In the genomic region with DNA sequence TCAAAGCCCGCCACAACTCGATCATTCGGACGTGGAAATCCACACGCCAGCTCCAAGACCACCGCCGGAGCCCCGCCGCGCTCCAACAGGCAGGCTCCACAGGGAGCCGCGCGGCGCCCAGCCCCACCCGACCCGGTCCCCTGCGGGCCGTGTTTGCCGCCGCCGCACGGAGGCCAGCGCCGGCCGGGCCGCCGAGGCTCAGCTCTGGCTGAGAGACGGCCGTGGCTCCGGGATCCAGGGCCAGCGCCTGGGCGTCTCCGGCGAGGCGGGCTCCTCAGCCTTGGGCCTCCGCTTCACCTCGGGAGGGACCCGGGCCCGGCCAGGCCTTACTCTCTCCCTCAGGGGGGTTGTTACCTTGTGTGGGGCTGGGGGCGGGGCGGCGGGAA, we compare ENCODE assay signal across 8 cellular contexts. TPM values are rescaled to one million over a fixed set of nuclear protein-coding genes. Genes with fewer than 3 reads are reported as not detected.
DNase-seq lines count a peak whose midpoint lies in the region; TF ChIP-seq lines count a peak whose summit lies in the region.

No MANE protein-coding gene starts in this region.

- no peak for TF ChIP-seq CTCF in NB4 (IDR thresholded peaks at IDR 0.05; ENCODE audit: low read depth, low read length)
- peak in 1 of 56 donors; percentile 4 for TF ChIP-seq CTCF in dorsolateral prefrontal cortex (IDR thresholded peaks at IDR 0.05 in 54 of 56, conservative IDR thresholded peaks at IDR 0.05 in 2 of 56; ENCODE audit: low read depth in 1 of 56, partially characterized antibody in 56 of 56)

- H3K4me3 ChIP-seq in HAP-1 (peak overlapping the region; percentile 70), NB4 (ENCODE audit: low read depth, low read length) (peak overlapping the region; percentile 97), dorsolateral prefrontal cortex (peak overlapping the region; percentile 68 to 98 (median 85)), mucosa of rectum (ENCODE audit: low read length in 2 of 2) (peak overlapping the region; percentile 75 to 92)

- H3K9me3 ChIP-seq in HAP-1 (no peaks in the 10 kb centered on the region), mucosa of rectum (ENCODE audit: control insufficient read depth in 2 of 2, low read length in 2 of 2) (no peaks in the 10 kb centered on the region)

- in situ Hi-C loops in HAP-1 (cut with MboI; ENCODE audit: low sequenced_read_pairs) = no loop called here

- DNase-seq in DMS 273 (lab: John Stamatoyannopoulos, UW; ENCODE audit: unreplicated experiment) = peak; percentile 58
- DNase-seq in DMS 273 treated with DMSO at 0.1 percent for 48 hours (lab: John Stamatoyannopoulos, UW) = no peak
- DNase-seq in HAP-1 (ENCODE audit: low spot score in 2 of 2) = no peak
- no peak for DNase-seq in NB4 (ENCODE audit: low read depth)
- DNase-seq in dorsolateral prefrontal cortex = no peak
- DNase-seq in dedifferentiated amniotic fluid mesenchymal stem cell (ENCODE audit: extremely low spot score) = no peak
- DNase-seq in SW480 (ENCODE audit: low spot score) = no peak

- peaks cover under 1% of the 10 kb centered on the region for H3K27me3 ChIP-seq in HAP-1 (ENCODE audit: low read depth)
- no peaks in the 10 kb centered on the region for H3K27me3 ChIP-seq in dorsolateral prefrontal cortex
- no peaks in the 10 kb centered on the region for H3K27me3 ChIP-seq in mucosa of rectum (ENCODE audit: control insufficient read depth in 2 of 2, insufficient read depth in 2 of 2, low read length in 2 of 2)

- intact Hi-C loops in dorsolateral prefrontal cortex (cut with DNase I) = loop anchor here (2.0 to 10.0 kb wide), 4 partner anchors 78 to 610 kb away; partner anchors contain the start of genes BBIP1 (in 1 of the 2) and SHOC2 (in 1 of the 2)

- H3K4me1 ChIP-seq in HAP-1 = peaks cover 22% of the 10 kb centered on the region
- H3K4me1 ChIP-seq in mucosa of rectum (ENCODE audit: control insufficient read depth in 2 of 2, insufficient read depth in 2 of 2, low read length in 2 of 2) = peaks cover 5 to 11% of the 10 kb centered on the region in 2 donors

- TF ChIP-seq POLR2A in NB4 (IDR thresholded peaks at IDR 0.05; ENCODE audit: extremely low read depth, insufficient read length) = no peak

- H3K27ac ChIP-seq in dorsolateral prefrontal cortex = peak overlapping the region; percentile 18 to 96 (median 89)
- H3K27ac ChIP-seq in mucosa of rectum (ENCODE audit: low read depth in 2 of 2, low read length in 2 of 2) = peak overlapping the region; percentile 89 to 93

- H3K9ac ChIP-seq in mucosa of rectum (ENCODE audit: low read depth in 1 of 2, low read length in 2 of 2) = peak overlapping the region; percentile 88 to 90

- H3K36me3 ChIP-seq in HAP-1 (replicated peaks) (peaks cover 39% of the 10 kb centered on the region), mucosa of rectum (ENCODE audit: control insufficient read depth in 2 of 2, insufficient read depth in 2 of 2, low read length in 2 of 2) (peaks cover 22 to 27% of the 10 kb centered on the region in 2 donors)

RNA-seq across cellular contexts. Expression of gene SMNDC1, which starts 0.3 kb away (rescaled TPM):
- 10 to 100 TPM; 17.1 to 34.9 (median 25.4) TPM for total RNA-seq in dorsolateral prefrontal cortex
